In genomic region chr9:137233143-137233980, GRCh38 we compare ENCODE assay signal across 26 cellular contexts. TPM values are rescaled to one million over a fixed set of nuclear protein-coding genes. Genes with fewer than 3 reads are reported as not detected.
"Had no signal": no experiment of that assay in that cellular context is flagged by ENCODE, and none has a peak within 500 bp of the region (broad histone marks: within the 10 kb centered on the region; RNA-seq: fewer than 3 reads in every experiment).

No MANE protein-coding gene starts in this region.

- H3K4me3 ChIP-seq: gastroesophageal sphincter, heart right ventricle, lower lobe of right lung, prostate gland, tibial artery had no signal

- H3K36me3 ChIP-seq: gastroesophageal sphincter, heart right ventricle, lower lobe of right lung, prostate gland, tibial artery had no signal

- FAIRE-seq: astrocyte, bronchial epithelial cell, small intestine, urothelium cell line had no signal

- H3K27ac ChIP-seq: gastroesophageal sphincter, heart right ventricle, lower lobe of right lung, prostate gland, tibial artery, VCaP had no signal

- ATAC-seq: gastroesophageal sphincter, heart right ventricle, left cardiac atrium, lower lobe of right lung, right cardiac atrium had no signal

- H3K9me3 ChIP-seq: gastroesophageal sphincter, heart right ventricle, lower lobe of right lung, prostate gland, tibial artery had no signal

- DNase-seq: activated CD4-positive, alpha-beta T cell treated with anti-CD3 and anti-CD28 coated beads for 1 hour; activated CD4-positive, alpha-beta T cell treated with anti-CD3 and anti-CD28 coated beads, Interleukin-2, amount 50 U/mL, for 4 hours; activated naive CD4-positive, alpha-beta T cell treated with anti-CD3 and anti-CD28 coated beads, Interleukin-2, amount 10 ng/mL, durations not matched to agents 7 days and 5 days; activated T-cell treated with anti-CD3 and anti-CD28 coated beads, Interleukin-2, amount 50 U/mL, for 1 hour; dermis blood vessel endothelial cell; endodermal cell; heart right ventricle; left cardiac atrium; lower lobe of right lung; right cardiac atrium; stimulated activated CD4-positive, alpha-beta T cell treated with anti-CD3 and anti-CD28 coated beads, Interleukin-4, amount 100 ng/mL, for 24 hours; stimulated activated naive CD4-positive, alpha-beta T cell; tibial artery had no signal

RNA-seq across cellular contexts. Expression of gene SLC34A3, which starts 2.7 kb away (rescaled TPM):
- total RNA-seq: bronchial epithelial cell, cerebellum, dermis blood vessel endothelial cell, epithelial cell of proximal tubule, gastroesophageal sphincter, heart right ventricle, left cardiac atrium, lower lobe of right lung, osteoblast, right cardiac atrium, subcutaneous adipose tissue had no signal
- polyA plus RNA-seq: heart right ventricle, right cardiac atrium had no signal

RNA-seq across cellular contexts. Expression of gene RNF224, which starts 6.1 kb away (rescaled TPM):
- total RNA-seq: astrocyte, cerebellum, dermis blood vessel endothelial cell, epithelial cell of proximal tubule, left cardiac atrium, myocyte, prostate gland, right cardiac atrium, subcutaneous adipose tissue had no signal
- polyA plus RNA-seq: heart right ventricle, neural cell had no signal

RNA-seq across cellular contexts. Expression of gene RNF208, which starts 11.3 kb away (rescaled TPM):
- total RNA-seq: bronchial epithelial cell, dermis blood vessel endothelial cell, osteoblast had no signal
